In the genomic region with DNA sequence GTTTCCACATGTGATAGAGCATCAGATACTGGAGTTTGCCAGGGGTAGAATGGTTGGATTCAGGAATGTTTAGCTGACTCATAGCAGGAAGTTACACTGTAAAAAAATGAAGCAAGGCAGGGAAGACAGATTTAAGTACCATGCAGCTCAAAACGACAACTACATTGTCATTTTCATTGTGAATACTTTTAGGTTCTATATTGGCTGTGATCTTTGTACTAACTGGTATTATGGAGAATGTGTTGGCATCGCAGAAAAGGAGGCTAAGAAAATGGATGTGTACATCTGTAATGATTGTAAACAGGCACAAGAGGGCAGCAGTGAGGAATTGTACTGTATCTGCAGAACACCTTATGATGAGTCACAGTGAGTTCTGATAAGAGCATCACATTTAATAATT, we compare ENCODE assay signal across 8 cellular contexts. TPM values are rescaled to one million over a fixed set of nuclear protein-coding genes. Genes with fewer than 3 reads are reported as not detected.
DNase-seq lines count a peak whose midpoint lies in the region; ATAC-seq and TF ChIP-seq lines count a peak whose summit lies in the region.
"Not testable (repeated sequence)": the region's sequence is repeated elsewhere in the genome, so short reads cannot be mapped to it uniquely, and the experiment has no call there.

No MANE protein-coding gene starts in this region.

- not testable (repeated sequence) for H3K4me3 Mint-ChIP-seq in T-helper 2 cell treated with Interferon-gamma antibody and Interleukin-4, amounts not matched to agents 5 μg/mL and 100 μg/mL, for 36 hours; activated naive CD8-positive, alpha-beta T cell treated with anti-CD3 and anti-CD28 coated beads, Interleukin-2, amount 50 U/mL, for 24 hours
- peak overlapping the region; percentile 47 for H3K4me3 Mint-ChIP-seq in type B pancreatic cell

- peak; percentile 37 for DNase-seq in GDM1 (lab: John Stamatoyannopoulos, UW)
- peak; percentile 75 for DNase-seq in NCI-H2227 treated with DMSO at 0.1 percent for 48 hours (lab: John Stamatoyannopoulos, UW)
- peak; percentile 60 for DNase-seq in T-helper 2 cell treated with Interferon-gamma antibody and Interleukin-4, amounts not matched to agents 5 μg/mL and 100 μg/mL, for 36 hours (ENCODE audit: low spot score)
- DNase-seq in activated naive CD8-positive, alpha-beta T cell treated with anti-CD3 and anti-CD28 coated beads, Interleukin-2, amount 50 U/mL, for 24 hours = peak; percentile 70
- DNase-seq in glomerular visceral epithelial cell (ENCODE audit: extremely low spot score) = peak; percentile 68
- DNase-seq in omental fat pad (ENCODE audit: low spot score); type B pancreatic cell (ENCODE audit: extremely low spot score, unreplicated experiment): not testable (repeated sequence)

- not testable (repeated sequence) for H3K9me3 Mint-ChIP-seq in T-helper 2 cell treated with Interferon-gamma antibody and Interleukin-4, amounts not matched to agents 5 μg/mL and 100 μg/mL, for 36 hours; activated naive CD8-positive, alpha-beta T cell treated with anti-CD3 and anti-CD28 coated beads, Interleukin-2, amount 50 U/mL, for 24 hours; type B pancreatic cell

- peaks cover 21% of the 10 kb centered on the region for H3K4me1 Mint-ChIP-seq in T-helper 2 cell treated with Interferon-gamma antibody and Interleukin-4, amounts not matched to agents 5 μg/mL and 100 μg/mL, for 36 hours (ENCODE audit: low read depth)
- H3K4me1 Mint-ChIP-seq in activated naive CD8-positive, alpha-beta T cell treated with anti-CD3 and anti-CD28 coated beads, Interleukin-2, amount 50 U/mL, for 24 hours = peaks cover 37% of the 10 kb centered on the region
- not testable (repeated sequence) for H3K4me1 Mint-ChIP-seq in type B pancreatic cell (ENCODE audit: unreplicated experiment)

- TF ChIP-seq CTCF in omental fat pad (IDR thresholded peaks at IDR 0.05) = not testable (repeated sequence)
- peak; percentile 79 for TF ChIP-seq CTCF in type B pancreatic cell (conservative IDR thresholded peaks at IDR 0.05)

- ATAC-seq in HG03135 (IDR thresholded peaks at IDR 0.05; ENCODE audit: unreplicated experiment) (peak; percentile 47), omental fat pad (ENCODE audit: low FRiP score) (peak; percentile 93)
- ATAC-seq in activated naive CD8-positive, alpha-beta T cell treated with anti-CD3 and anti-CD28 coated beads, Interleukin-2, amount 50 U/mL, for 24 hours = not testable (repeated sequence)

- not testable (repeated sequence) for H3K27me3 Mint-ChIP-seq in T-helper 2 cell treated with Interferon-gamma antibody and Interleukin-4, amounts not matched to agents 5 μg/mL and 100 μg/mL, for 36 hours (ENCODE audit: low read depth); activated naive CD8-positive, alpha-beta T cell treated with anti-CD3 and anti-CD28 coated beads, Interleukin-2, amount 50 U/mL, for 24 hours; type B pancreatic cell

- not testable (repeated sequence) for H3K36me3 Mint-ChIP-seq in T-helper 2 cell treated with Interferon-gamma antibody and Interleukin-4, amounts not matched to agents 5 μg/mL and 100 μg/mL, for 36 hours (ENCODE audit: low read depth); activated naive CD8-positive, alpha-beta T cell treated with anti-CD3 and anti-CD28 coated beads, Interleukin-2, amount 50 U/mL, for 24 hours (ENCODE audit: low read depth); type B pancreatic cell

- H3K27ac Mint-ChIP-seq in T-helper 2 cell treated with Interferon-gamma antibody and Interleukin-4, amounts not matched to agents 5 μg/mL and 100 μg/mL, for 36 hours = peak overlapping the region; percentile 32
- H3K27ac Mint-ChIP-seq in activated naive CD8-positive, alpha-beta T cell treated with anti-CD3 and anti-CD28 coated beads, Interleukin-2, amount 50 U/mL, for 24 hours = not testable (repeated sequence)
- peak overlapping the region; percentile 91 for H3K27ac Mint-ChIP-seq in type B pancreatic cell

RNA-seq across cellular contexts. Expression of a gene that starts 8.2 kb away (rescaled TPM):
- 1 to 10 TPM; 1.3 to 6.5 (median 4.1) TPM for total RNA-seq in omental fat pad
- 9.7 and 21.1 TPM in 2 replicates for total RNA-seq in type B pancreatic cell (ENCODE audit: low replicate concordance)
